Comparison of ENCODE assay signal across 16 cellular contexts in the genomic region with DNA sequence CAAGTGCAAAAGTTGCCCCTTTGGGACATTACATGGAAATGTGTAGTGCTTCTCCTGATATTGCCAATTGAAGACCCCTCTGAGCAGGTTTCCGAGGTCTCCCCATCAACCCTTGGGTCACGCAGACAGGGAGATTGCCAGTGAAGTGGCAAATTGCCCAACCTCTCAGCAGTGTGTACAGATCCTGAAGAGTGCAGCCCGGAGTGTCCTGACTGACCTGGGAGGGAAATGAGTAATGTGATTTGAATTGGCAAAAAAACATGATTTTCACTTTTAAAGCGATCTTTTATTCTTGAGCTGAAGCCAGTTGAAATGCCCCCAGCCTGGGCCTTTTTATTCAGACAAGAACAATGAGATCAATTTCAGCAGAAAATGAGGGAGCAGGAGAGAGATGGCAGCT.
DNase-seq lines count a peak whose midpoint lies in the region; ATAC-seq and TF ChIP-seq lines count a peak whose summit lies in the region.
"Had no signal": no experiment of that assay in that cellular context is flagged by ENCODE, and none has a peak within 500 bp of the region (broad histone marks: within the 10 kb centered on the region; RNA-seq: fewer than 3 reads in every experiment).

No MANE protein-coding gene starts in this region.

- no peak for ATAC-seq in GM21515 (IDR thresholded peaks at IDR 0.05; ENCODE audit: unreplicated experiment)
- ATAC-seq: gastroesophageal sphincter had no signal

- H3K9me3 Mint-ChIP-seq in activated CD4-positive, alpha-beta memory T cell treated with anti-CD3 and anti-CD28 coated beads, Interleukin-2, amount 10 ng/mL, durations not matched to agents 7 days and 5 days: no peaks in the 10 kb centered on the region
- H3K9me3 Mint-ChIP-seq: activated CD4-positive, alpha-beta T cell treated with anti-CD3 and anti-CD28 coated beads, Interleukin-2, amount 10 ng/mL, durations not matched to agents 7 days and 5 days had no signal

- POLR2A ChIA-PET in activated CD4-positive, alpha-beta memory T cell treated with anti-CD3 and anti-CD28 coated beads, Interleukin-2, amount 10 ng/mL, durations not matched to agents 7 days and 5 days (lab: Charles Lee): no interaction called here

- no peaks in the 10 kb centered on the region for H3K36me3 Mint-ChIP-seq in activated CD4-positive, alpha-beta memory T cell treated with anti-CD3 and anti-CD28 coated beads, Interleukin-2, amount 10 ng/mL, durations not matched to agents 7 days and 5 days (ENCODE audit: low read depth)

- H3K4me3 ChIP-seq in BE2C (ENCODE audit: low read depth, low read length) (peak overlapping the region; percentile 27), brain microvascular endothelial cell (ENCODE audit: low read depth, low read length) (peak overlapping the region; percentile 10)
- H3K4me3 ChIP-seq: gastroesophageal sphincter, prostate gland had no signal

- H3K4me1 ChIP-seq in BE2C: peaks cover 42% of the 10 kb centered on the region
- H3K4me1 ChIP-seq: gastroesophageal sphincter, prostate gland had no signal

- no peak for TF ChIP-seq CTCF in BE2C (IDR thresholded peaks at IDR 0.05; ENCODE audit: low read depth, low read length)
- TF ChIP-seq CTCF in brain microvascular endothelial cell (IDR thresholded peaks at IDR 0.05; ENCODE audit: low read depth, low read length, missing control alignments): no peak

- H3K27me3 Mint-ChIP-seq in activated CD4-positive, alpha-beta memory T cell treated with anti-CD3 and anti-CD28 coated beads, Interleukin-2, amount 10 ng/mL, durations not matched to agents 7 days and 5 days: peaks cover 1% of the 10 kb centered on the region
- H3K27me3 Mint-ChIP-seq: activated CD4-positive, alpha-beta T cell treated with anti-CD3 and anti-CD28 coated beads, Interleukin-2, amount 10 ng/mL, durations not matched to agents 7 days and 5 days had no signal

- H3K36me3 ChIP-seq in BE2C: no peaks in the 10 kb centered on the region
- H3K36me3 ChIP-seq in brain microvascular endothelial cell (replicated peaks): no peaks in the 10 kb centered on the region
- H3K36me3 ChIP-seq: gastroesophageal sphincter, prostate gland, tibial nerve had no signal

- CTCF ChIA-PET in activated CD4-positive, alpha-beta memory T cell treated with anti-CD3 and anti-CD28 coated beads, Interleukin-2, amount 10 ng/mL, durations not matched to agents 7 days and 5 days (lab: Charles Lee): no interaction called here

- H3K4me3 Mint-ChIP-seq in activated CD4-positive, alpha-beta memory T cell treated with anti-CD3 and anti-CD28 coated beads, Interleukin-2, amount 10 ng/mL, durations not matched to agents 7 days and 5 days: no peak overlapping the region
- H3K4me3 Mint-ChIP-seq: activated CD4-positive, alpha-beta T cell treated with anti-CD3 and anti-CD28 coated beads, Interleukin-2, amount 10 ng/mL, durations not matched to agents 7 days and 5 days had no signal

- DNase-seq in BE2C: peak; percentile 48
- peak; percentile 68 for DNase-seq in HT1080 (ENCODE audit: low read depth)
- peak; percentile 58 for DNase-seq in brain microvascular endothelial cell
- peak; percentile 66 to 78 for DNase-seq in lung microvascular endothelial cell (ENCODE audit: low read depth in 2 of 2)
- DNase-seq in activated CD4-positive, alpha-beta memory T cell treated with anti-CD3 and anti-CD28 coated beads, Interleukin-2, amount 10 ng/mL, durations not matched to agents 7 days and 5 days: no peak
- no peak for DNase-seq in NCI-H510A (lab: John Stamatoyannopoulos, UW)
- no peak for DNase-seq in stimulated activated CD4-positive, alpha-beta T cell treated with anti-CD3 and anti-CD28 coated beads, Interleukin-2, amount 100 ng/mL, for 24 hours
- DNase-seq: activated CD4-positive, alpha-beta T cell treated with anti-CD3 and anti-CD28 coated beads, Interleukin-2, amount 10 ng/mL, durations not matched to agents 7 days and 5 days; effector CD4-positive, alpha-beta T cell; NCI-H1417 treated with DMSO at 0.1 percent for 48 hours; SHP77; T1000 had no signal

- H3K4me1 Mint-ChIP-seq in activated CD4-positive, alpha-beta memory T cell treated with anti-CD3 and anti-CD28 coated beads, Interleukin-2, amount 10 ng/mL, durations not matched to agents 7 days and 5 days: no peaks in the 10 kb centered on the region
- H3K4me1 Mint-ChIP-seq: activated CD4-positive, alpha-beta T cell treated with anti-CD3 and anti-CD28 coated beads, Interleukin-2, amount 10 ng/mL, durations not matched to agents 7 days and 5 days had no signal

- in situ Hi-C loops in brain microvascular endothelial cell (cut with HindIII; ENCODE audit: low pct_ligation_motif_present, low sequenced_read_pairs): no loop called here

- H3K27ac ChIP-seq in brain microvascular endothelial cell: peak overlapping the region; percentile 15
- H3K27ac ChIP-seq: gastroesophageal sphincter, prostate gland had no signal

- H3K27me3 ChIP-seq in BE2C: no peaks in the 10 kb centered on the region
- no peaks in the 10 kb centered on the region for H3K27me3 ChIP-seq in brain microvascular endothelial cell (replicated peaks)
- H3K27me3 ChIP-seq: tibial nerve had no signal

- no peak overlapping the region for H3K27ac Mint-ChIP-seq in activated CD4-positive, alpha-beta memory T cell treated with anti-CD3 and anti-CD28 coated beads, Interleukin-2, amount 10 ng/mL, durations not matched to agents 7 days and 5 days
- H3K27ac Mint-ChIP-seq: activated CD4-positive, alpha-beta T cell treated with anti-CD3 and anti-CD28 coated beads, Interleukin-2, amount 10 ng/mL, durations not matched to agents 7 days and 5 days had no signal

- H3K9me3 ChIP-seq in BE2C: no peaks in the 10 kb centered on the region
- H3K9me3 ChIP-seq: gastroesophageal sphincter, prostate gland, tibial nerve had no signal

Comparison
In these comparisons a context has a peak if more than half of its experiments do, and no peak if none do; other contexts are left out.
1. DNase-seq: peak in BE2C (single experiment), HT1080 (single experiment), brain microvascular endothelial cell (single experiment) and lung microvascular endothelial cell (2 of 2); none in activated CD4-positive, alpha-beta memory T cell treated with anti-CD3 and anti-CD28 coated beads, Interleukin-2, amount 10 ng/mL, durations not matched to agents 7 days and 5 days (single experiment), NCI-H510A (single experiment) and stimulated activated CD4-positive, alpha-beta T cell treated with anti-CD3 and anti-CD28 coated beads, Interleukin-2, amount 100 ng/mL, for 24 hours (0 of 2).